ENCODE assay signal across 13 cellular contexts in genomic region chr15:58535894-58536293, GRCh38.
"Had no signal": no experiment of that assay in that cellular context is flagged by ENCODE, and none has a peak within 500 bp of the region (broad histone marks: within the 10 kb centered on the region; RNA-seq: fewer than 3 reads in every experiment).

No MANE protein-coding gene starts in this region.

- H3K4me1 ChIP-seq: neural progenitor cell, stomach, vagina had no signal

- H3K27me3 ChIP-seq: brain microvascular endothelial cell, hepatocyte, neural progenitor cell, pancreas, stomach, vagina had no signal

- H3K9me3 ChIP-seq: pancreas, stomach, vagina had no signal

- H3K36me3 Mint-ChIP-seq: neural progenitor cell had no signal

- H3K4me3 Mint-ChIP-seq: activated naive CD8-positive, alpha-beta T cell treated with anti-CD3 and anti-CD28 coated beads for 36 hours; neural progenitor cell had no signal

- H3K4me3 ChIP-seq: hepatocyte, neural progenitor cell, pancreas, stomach, vagina had no signal

- DNase-seq: activated CD4-positive, alpha-beta T cell treated with anti-CD3 and anti-CD28 coated beads, Interleukin-2, amount 50 U/mL, for 1 hour; activated naive CD8-positive, alpha-beta T cell treated with anti-CD3 and anti-CD28 coated beads for 36 hours; brain microvascular endothelial cell; dermis blood vessel endothelial cell; erythroblast; pancreas; stimulated activated CD4-positive, alpha-beta T cell treated with anti-CD3 and anti-CD28 coated beads, Interleukin-15, amount 100 ng/mL, for 24 hours; stimulated activated CD4-positive, alpha-beta T cell treated with anti-CD3 and anti-CD28 coated beads, Interleukin-4, amount 100 ng/mL, for 24 hours had no signal

- H3K27me3 Mint-ChIP-seq: activated naive CD8-positive, alpha-beta T cell treated with anti-CD3 and anti-CD28 coated beads for 36 hours had no signal

- H3K36me3 ChIP-seq: brain microvascular endothelial cell, neural progenitor cell, pancreas, stomach, vagina had no signal

- H3K9me3 Mint-ChIP-seq: activated naive CD8-positive, alpha-beta T cell treated with anti-CD3 and anti-CD28 coated beads for 36 hours; activated T-helper 2 cell treated with anti-CD3 and anti-CD28 coated beads, Interferon-gamma antibody, Interleukin-2, Interleukin-4, amounts not matched to agents 10 μg/mL and 5 μg/mL and 100 μg/mL, durations not matched to agents 14 hours and 24 hours and 36 hours; neural progenitor cell had no signal

- H3K27ac Mint-ChIP-seq: activated naive CD8-positive, alpha-beta T cell treated with anti-CD3 and anti-CD28 coated beads for 36 hours; activated T-helper 2 cell treated with anti-CD3 and anti-CD28 coated beads, Interferon-gamma antibody, Interleukin-2, Interleukin-4, amounts not matched to agents 10 μg/mL and 5 μg/mL and 100 μg/mL, durations not matched to agents 14 hours and 24 hours and 36 hours; neural progenitor cell had no signal
